ENCODE assay signal across 13 cellular contexts in the genomic region with DNA sequence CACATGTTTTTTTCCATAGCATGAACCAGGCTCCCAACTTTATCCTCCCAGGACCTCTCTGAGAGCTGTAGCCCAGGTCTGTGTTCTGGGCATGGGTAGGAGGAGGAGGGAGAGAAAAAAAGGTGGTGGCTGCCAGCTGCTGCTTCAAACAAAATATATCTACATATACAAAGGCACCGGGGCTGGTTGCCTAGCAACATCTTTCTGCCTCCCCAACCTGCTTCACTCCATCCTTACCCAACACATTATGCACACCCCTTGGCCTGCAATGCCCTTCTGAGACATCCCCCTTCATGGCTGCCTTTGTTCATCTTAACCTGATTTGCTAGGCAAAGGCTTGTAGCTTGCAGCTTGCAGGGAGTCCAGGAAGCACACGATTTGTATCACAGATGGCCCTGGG. TPM values are rescaled to one million over a fixed set of nuclear protein-coding genes. Genes with fewer than 3 reads are reported as not detected.
DNase-seq lines count a peak whose midpoint lies in the region; ATAC-seq, FAIRE-seq and TF ChIP-seq lines count a peak whose summit lies in the region.
"Had no signal": no experiment of that assay in that cellular context is flagged by ENCODE, and none has a peak within 500 bp of the region (broad histone marks: within the 10 kb centered on the region; RNA-seq: fewer than 3 reads in every experiment).

No MANE protein-coding gene starts in this region.

- no peaks in the 10 kb centered on the region for H4K20me1 ChIP-seq in neural progenitor cell (ENCODE audit: low read depth)

- no peaks in the 10 kb centered on the region for H3F3A ChIP-seq in neural progenitor cell (ENCODE audit: low read depth)

- no peak overlapping the region for H3K27ac Mint-ChIP-seq in neural progenitor cell

- H3K4me3 Mint-ChIP-seq in neural progenitor cell, result no peak overlapping the region

- H3K9ac ChIP-seq in neural progenitor cell, result no peak overlapping the region

- no peaks in the 10 kb centered on the region for H3K9me3 Mint-ChIP-seq in neural progenitor cell

- ATAC-seq in Right ventricle myocardium inferior (peak; percentile 56), body of pancreas (no peak), HG03460 (IDR thresholded peaks at IDR 0.05; ENCODE audit: unreplicated experiment) (no peak)
- ATAC-seq: HCT116 had no signal

- H3K27me3 Mint-ChIP-seq in neural progenitor cell (ENCODE audit: insufficient read depth, low read depth), result peaks cover 2% of the 10 kb centered on the region

- H3K4me2 ChIP-seq in neural progenitor cell, result peak overlapping the region; percentile 32

- no peaks in the 10 kb centered on the region for H3K79me2 ChIP-seq in neural progenitor cell (ENCODE audit: low read depth)

- H3K4me1 ChIP-seq in right atrium auricular region (no peaks in the 10 kb centered on the region), neural progenitor cell (peaks cover 17% of the 10 kb centered on the region), body of pancreas (no peaks in the 10 kb centered on the region), small intestine (ENCODE audit: control insufficient read depth in 2 of 2, insufficient read depth in 1 of 2, low read depth in 1 of 2, low read length in 1 of 2) (no peaks in the 10 kb centered on the region)
- H3K4me1 ChIP-seq: upper lobe of right lung had no signal

- intact Hi-C loops in Right ventricle myocardium inferior (cut with DNase I) (no loop called here), body of pancreas (cut with DNase I) (no loop called here)

- no peaks in the 10 kb centered on the region for H3K36me3 Mint-ChIP-seq in neural progenitor cell

- H3K27me3 ChIP-seq in right atrium auricular region (no peaks in the 10 kb centered on the region), neural progenitor cell (no peaks in the 10 kb centered on the region), body of pancreas (no peaks in the 10 kb centered on the region), small intestine (ENCODE audit: control insufficient read depth in 2 of 2, insufficient read depth in 2 of 2, low read length in 2 of 2) (no peaks in the 10 kb centered on the region)
- H3K27me3 ChIP-seq: heart right ventricle, upper lobe of right lung had no signal

- H3K4me3 ChIP-seq in right atrium auricular region, result no peak overlapping the region
- H3K4me3 ChIP-seq in neural progenitor cell, result no peak overlapping the region
- H3K4me3 ChIP-seq in body of pancreas, result no peak overlapping the region
- H3K4me3 ChIP-seq in small intestine (ENCODE audit: low read depth in 1 of 2, low read length in 2 of 2), result no peak overlapping the region
- H3K4me3 ChIP-seq: heart right ventricle, upper lobe of right lung had no signal

- WGBS in body of pancreas, 2 donors, result 19 to 22% methylated on average over 2 of the region's 2 CpGs
- WGBS in small intestine, 3 donors, result 10 to 20% (median 16%) methylated on average over 2 of the region's 2 CpGs

- H3K36me3 ChIP-seq in right atrium auricular region (no peaks in the 10 kb centered on the region), neural progenitor cell (no peaks in the 10 kb centered on the region), body of pancreas (replicated peaks in 1 of 2; ENCODE audit: insufficient read depth in 1 of 2, low read depth in 2 of 2) (no peaks in the 10 kb centered on the region), small intestine (ENCODE audit: control insufficient read depth in 2 of 2, insufficient read depth in 2 of 2, low read length in 2 of 2) (no peaks in the 10 kb centered on the region)
- H3K36me3 ChIP-seq: heart right ventricle, upper lobe of right lung had no signal

- peak overlapping the region; percentile 80 for H2AFZ ChIP-seq in neural progenitor cell (replicated peaks)

- H3K27ac ChIP-seq in right atrium auricular region (no peak overlapping the region), neural progenitor cell (no peak overlapping the region), body of pancreas (no peak overlapping the region), small intestine (ENCODE audit: low read depth in 1 of 2, low read length in 1 of 2) (no peak overlapping the region)
- H3K27ac ChIP-seq: heart right ventricle, upper lobe of right lung had no signal

- H3K4me1 Mint-ChIP-seq in neural progenitor cell, result peaks cover 21% of the 10 kb centered on the region

- DNase-seq in Right ventricle myocardium inferior (ENCODE audit: missing footprints) (no peak), right atrium auricular region (ENCODE audit: low spot score) (no peak), NCI-H2227 (lab: John Stamatoyannopoulos, UW; ENCODE audit: unreplicated experiment) (peak; percentile 69), neural progenitor cell (ENCODE audit: low spot score) (peak; percentile 44), body of pancreas (no peak), small intestine (no peak)
- peak; percentile 17 for DNase-seq in activated effector memory CD4-positive, alpha-beta T cell treated with Interleukin-2 at 50 U/mL for 16 hours
- DNase-seq: cortex of kidney, heart right ventricle, upper lobe of right lung had no signal

- TF ChIP-seq CTCF in right atrium auricular region (IDR thresholded peaks at IDR 0.05) (no peak), neural progenitor cell (IDR thresholded peaks at IDR 0.05) (no peak), body of pancreas (IDR thresholded peaks at IDR 0.05) (no peak)

- no peaks in the 10 kb centered on the region for H3K9me3 ChIP-seq in right atrium auricular region
- no peaks in the 10 kb centered on the region for H3K9me3 ChIP-seq in neural progenitor cell (ENCODE audit: low read depth)
- no peaks in the 10 kb centered on the region for H3K9me3 ChIP-seq in body of pancreas
- H3K9me3 ChIP-seq in small intestine (ENCODE audit: control insufficient read depth, low read depth), result no peaks in the 10 kb centered on the region
- H3K9me3 ChIP-seq: heart right ventricle, upper lobe of right lung had no signal

- no peak for TF ChIP-seq POLR2A in body of pancreas (IDR thresholded peaks at IDR 0.05)

- FAIRE-seq in small intestine (lab: Jason Lieb, UNC), result no peak
- FAIRE-seq: GM18507 had no signal

RNA-seq across cellular contexts. Expression of a gene that starts 27.2 kb away (rescaled TPM):
- total RNA-seq in Right ventricle myocardium inferior (298 TPM), right atrium auricular region (100 to 1,000 TPM; 148 to 256 TPM), neural progenitor cell (ENCODE audit: low replicate concordance) (61.5 and 92.5 TPM in 2 replicates), body of pancreas (100 to 1,000 TPM; 423 to 593 TPM)
- 1,000 to 10,000 TPM in 2 of 3 donors, 100 to 1,000 TPM in 1; 921 to 1,048 (median 1,042) TPM for polyA plus RNA-seq in small intestine

Comparison
In these comparisons a context has a peak if more than half of its experiments do, and no peak if none do; other contexts are left out.
1. DNase-seq: peak in NCI-H2227 (single experiment), activated effector memory CD4-positive, alpha-beta T cell treated with Interleukin-2 at 50 U/mL for 16 hours (single experiment) and neural progenitor cell (single experiment); none in Right ventricle myocardium inferior (single experiment), right atrium auricular region (single experiment), body of pancreas (0 of 4) and small intestine (single experiment).